Comparison of ENCODE assay signal across 15 cellular contexts in the genomic region with DNA sequence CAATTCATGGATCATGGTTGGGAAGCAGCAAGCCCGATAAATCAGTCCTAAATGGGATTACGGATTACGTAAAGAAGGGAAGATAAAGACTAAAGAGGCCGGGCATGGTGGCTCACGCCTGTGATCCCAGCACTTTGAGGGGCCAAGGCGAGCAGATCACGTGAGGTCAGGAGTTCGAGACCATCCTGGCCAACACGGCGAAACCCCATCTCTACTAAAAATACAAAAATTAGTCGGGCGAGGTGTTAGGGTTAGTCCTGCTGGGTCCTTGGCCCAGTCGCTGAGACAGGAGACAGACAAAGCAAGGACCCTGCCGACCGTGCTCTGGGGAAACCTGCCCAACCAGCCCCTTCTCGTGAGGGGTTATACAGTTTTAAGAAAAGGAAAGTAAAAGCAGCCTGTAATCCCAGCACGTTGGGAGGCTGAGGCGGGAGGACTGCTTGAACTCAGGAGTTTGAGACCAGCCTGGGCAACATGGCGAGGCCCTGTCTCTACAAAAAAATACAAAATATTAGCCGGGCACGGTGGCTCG.
"Had no signal": no experiment of that assay in that cellular context is flagged by ENCODE, and none has a peak within 500 bp of the region (broad histone marks: within the 10 kb centered on the region; RNA-seq: fewer than 3 reads in every experiment).

No MANE protein-coding gene starts in this region.

- H3K4me1 ChIP-seq: pancreas, transverse colon, uterus had no signal

- H3K36me3 ChIP-seq: pancreas, transverse colon, uterus had no signal

- H3K4me3 ChIP-seq: hepatocyte, pancreas, transverse colon, uterus had no signal

- H3K27ac ChIP-seq: pancreas, transverse colon, uterus had no signal

- H3K27me3 ChIP-seq: hepatocyte, pancreas, transverse colon, uterus had no signal

- H3K9me3 ChIP-seq: pancreas, transverse colon, uterus had no signal

- H3K36me3 Mint-ChIP-seq: activated CD8-positive, alpha-beta memory T cell treated with anti-CD3 and anti-CD28 coated beads, Interleukin-2, amount 10 ng/mL, durations not matched to agents 7 days and 5 days; activated naive CD8-positive, alpha-beta T cell; T-cell had no signal

- H3K27ac Mint-ChIP-seq: activated CD4-positive, alpha-beta memory T cell treated with anti-CD3 and anti-CD28 coated beads, Interleukin-2, amount 10 ng/mL, durations not matched to agents 7 days and 5 days; activated CD8-positive, alpha-beta memory T cell treated with anti-CD3 and anti-CD28 coated beads, Interleukin-2, amount 10 ng/mL, durations not matched to agents 7 days and 5 days; activated naive CD8-positive, alpha-beta T cell; T-cell had no signal

- H3K27me3 Mint-ChIP-seq: activated CD4-positive, alpha-beta memory T cell treated with anti-CD3 and anti-CD28 coated beads, Interleukin-2, amount 10 ng/mL, durations not matched to agents 7 days and 5 days; activated CD8-positive, alpha-beta memory T cell treated with anti-CD3 and anti-CD28 coated beads, Interleukin-2, amount 10 ng/mL, durations not matched to agents 7 days and 5 days; activated naive CD8-positive, alpha-beta T cell; T-cell had no signal

- ATAC-seq: activated CD8-positive, alpha-beta memory T cell treated with anti-CD3 and anti-CD28 coated beads, Interleukin-2, amount 10 ng/mL, durations not matched to agents 7 days and 5 days; effector memory CD8-positive, alpha-beta T cell; pancreas; stimulated activated naive CD8-positive, alpha-beta T cell treated with anti-CD3 and anti-CD28 coated beads, Interleukin-15, Interleukin-2, amounts not matched to agents 100 U/mL and 50 U/mL, for 24 hours; T-cell had no signal

- H3K9me3 Mint-ChIP-seq: activated CD4-positive, alpha-beta memory T cell treated with anti-CD3 and anti-CD28 coated beads, Interleukin-2, amount 10 ng/mL, durations not matched to agents 7 days and 5 days; effector memory CD8-positive, alpha-beta T cell; T-cell had no signal

- DNase-seq: activated CD4-positive, alpha-beta memory T cell treated with anti-CD3 and anti-CD28 coated beads, Interleukin-2, amount 10 ng/mL, durations not matched to agents 7 days and 5 days; activated CD4-positive, alpha-beta T cell treated with anti-CD3 and anti-CD28 coated beads for 48 hours; activated CD4-positive, CD25-positive, alpha-beta regulatory T cell; activated CD8-positive, alpha-beta memory T cell treated with anti-CD3 and anti-CD28 coated beads, Interleukin-2, amount 10 ng/mL, durations not matched to agents 7 days and 5 days; effector memory CD8-positive, alpha-beta T cell; foreskin fibroblast; islet precursor cell; mammary epithelial cell; stimulated activated naive CD8-positive, alpha-beta T cell treated with anti-CD3 and anti-CD28 coated beads, Interleukin-15, Interleukin-2, amounts not matched to agents 100 U/mL and 50 U/mL, for 24 hours; T-cell; transverse colon; uterus had no signal

- H3K4me1 Mint-ChIP-seq: activated CD4-positive, alpha-beta memory T cell treated with anti-CD3 and anti-CD28 coated beads, Interleukin-2, amount 10 ng/mL, durations not matched to agents 7 days and 5 days; activated CD8-positive, alpha-beta memory T cell treated with anti-CD3 and anti-CD28 coated beads, Interleukin-2, amount 10 ng/mL, durations not matched to agents 7 days and 5 days; T-cell had no signal

- H3K4me3 Mint-ChIP-seq: activated CD4-positive, alpha-beta memory T cell treated with anti-CD3 and anti-CD28 coated beads, Interleukin-2, amount 10 ng/mL, durations not matched to agents 7 days and 5 days; activated CD8-positive, alpha-beta memory T cell treated with anti-CD3 and anti-CD28 coated beads, Interleukin-2, amount 10 ng/mL, durations not matched to agents 7 days and 5 days; activated naive CD8-positive, alpha-beta T cell; effector memory CD8-positive, alpha-beta T cell; T-cell had no signal
